ENCODE assay signal across 1 cellular context in genomic region chr2:99380376-99381010, GRCh38.
TF ChIP-seq lines count a peak whose summit lies in the region.

No MANE protein-coding gene starts in this region.

TF ChIP-seq in GM23338, 12 proteins besides CTCF, POLR2A, EP300 and RAD21:
- TF ChIP-seq CREB1 (CRISPR knock-in tag; IDR thresholded peaks at IDR 0.05; ENCODE audit: low read depth) (no peak), ZNF462 (CRISPR knock-in tag; IDR thresholded peaks at IDR 0.05) (no peak), ZNF331 (CRISPR knock-in tag; IDR thresholded peaks at IDR 0.05; ENCODE audit: low read depth) (no peak), JUNB (IDR thresholded peaks at IDR 0.05; ENCODE audit: unreplicated experiment) (no peak), EZH2 (IDR thresholded peaks at IDR 0.05; ENCODE audit: low read depth, unreplicated experiment) (no peak), NANOG (IDR thresholded peaks at IDR 0.05; ENCODE audit: borderline replicate concordance) (no peak), REST (IDR thresholded peaks at IDR 0.05; ENCODE audit: unreplicated experiment) (no peak), EZH2phosphoT487 (IDR thresholded peaks at IDR 0.05; ENCODE audit: unreplicated experiment) (no peak), POLR2AphosphoS5 (IDR thresholded peaks at IDR 0.05; ENCODE audit: low read depth) (no peak), STAT1 (IDR thresholded peaks at IDR 0.05; ENCODE audit: unreplicated experiment) (no peak), ZNF114 (CRISPR knock-in tag; IDR thresholded peaks at IDR 0.05) (no peak)
- TF ChIP-seq, protein P1, sequence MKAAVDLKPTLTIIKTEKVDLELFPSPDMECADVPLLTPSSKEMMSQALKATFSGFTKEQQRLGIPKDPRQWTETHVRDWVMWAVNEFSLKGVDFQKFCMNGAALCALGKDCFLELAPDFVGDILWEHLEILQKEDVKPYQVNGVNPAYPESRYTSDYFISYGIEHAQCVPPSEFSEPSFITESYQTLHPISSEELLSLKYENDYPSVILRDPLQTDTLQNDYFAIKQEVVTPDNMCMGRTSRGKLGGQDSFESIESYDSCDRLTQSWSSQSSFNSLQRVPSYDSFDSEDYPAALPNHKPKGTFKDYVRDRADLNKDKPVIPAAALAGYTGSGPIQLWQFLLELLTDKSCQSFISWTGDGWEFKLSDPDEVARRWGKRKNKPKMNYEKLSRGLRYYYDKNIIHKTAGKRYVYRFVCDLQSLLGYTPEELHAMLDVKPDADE (IDR thresholded peaks at IDR 0.05), result no peak
